ENCODE assay signal across 8 cellular contexts in the genomic region with DNA sequence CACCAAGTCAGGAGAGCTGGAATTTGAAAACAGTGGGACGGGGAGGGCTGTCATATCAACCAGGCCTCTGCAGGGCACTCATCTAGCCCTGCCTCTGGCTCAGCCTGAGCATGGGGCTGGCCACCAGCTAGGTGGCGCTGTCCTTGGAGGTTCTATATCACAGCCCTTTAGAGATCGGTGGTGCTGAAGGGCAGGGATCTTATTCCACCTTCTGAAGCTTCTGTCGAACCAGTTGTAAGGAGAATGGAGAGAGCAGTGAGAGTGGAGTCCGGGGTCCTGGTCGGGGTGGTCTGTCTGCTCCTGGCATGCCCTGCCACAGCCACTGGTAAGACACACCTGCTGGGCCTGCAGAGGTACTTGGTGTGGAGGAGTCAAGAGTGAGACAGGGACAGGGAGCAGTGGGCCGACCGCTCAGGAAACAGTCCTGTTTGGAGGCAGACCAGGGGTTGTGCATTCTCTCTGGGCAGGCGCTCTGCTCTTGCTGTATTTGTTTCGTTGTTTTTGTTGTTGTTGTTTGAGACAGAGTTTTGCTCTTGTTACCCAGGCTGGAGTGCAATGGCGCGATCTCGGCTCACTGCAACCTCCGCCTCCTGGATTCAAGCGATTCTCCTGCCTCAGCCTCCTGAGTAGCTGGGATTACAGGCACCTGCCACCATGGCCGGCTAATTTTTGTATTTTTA. TPM values are rescaled to one million over a fixed set of nuclear protein-coding genes. Genes with fewer than 3 reads are reported as not detected.
A peak's percentile ranks its signal among the peaks of the same experiment; 100 is the strongest.
DNase-seq lines count a peak whose midpoint lies in the region; ATAC-seq and TF ChIP-seq lines count a peak whose summit lies in the region.

A gene with protein sequence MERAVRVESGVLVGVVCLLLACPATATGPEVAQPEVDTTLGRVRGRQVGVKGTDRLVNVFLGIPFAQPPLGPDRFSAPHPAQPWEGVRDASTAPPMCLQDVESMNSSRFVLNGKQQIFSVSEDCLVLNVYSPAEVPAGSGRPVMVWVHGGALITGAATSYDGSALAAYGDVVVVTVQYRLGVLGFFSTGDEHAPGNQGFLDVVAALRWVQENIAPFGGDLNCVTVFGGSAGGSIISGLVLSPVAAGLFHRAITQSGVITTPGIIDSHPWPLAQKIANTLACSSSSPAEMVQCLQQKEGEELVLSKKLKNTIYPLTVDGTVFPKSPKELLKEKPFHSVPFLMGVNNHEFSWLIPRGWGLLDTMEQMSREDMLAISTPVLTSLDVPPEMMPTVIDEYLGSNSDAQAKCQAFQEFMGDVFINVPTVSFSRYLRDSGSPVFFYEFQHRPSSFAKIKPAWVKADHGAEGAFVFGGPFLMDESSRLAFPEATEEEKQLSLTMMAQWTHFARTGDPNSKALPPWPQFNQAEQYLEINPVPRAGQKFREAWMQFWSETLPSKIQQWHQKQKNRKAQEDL (plus strand): TSS at position 202 of the 680 bp plus-strand sequence. CDS start 42 bp downstream, at position 244.

- H3K27me3 Mint-ChIP-seq in WTC11 (ENCODE audit: low read depth), result peaks cover 8% of the 10 kb centered on the region; the same call in 1 of the 2 replicates

- no peak within 1 kb of the TSS for H3K4ac ChIP-seq in mesenchymal stem cell (ENCODE audit: low read depth in 1 of 2, low read length in 2 of 2)

- no peaks in the 10 kb centered on the region for H3K9me3 Mint-ChIP-seq in WTC11

- H3K27ac ChIP-seq in ectodermal cell (ENCODE audit: insufficient read depth, low read depth, low read length, poor library complexity, severe bottlenecking) (no peak within 1 kb of the TSS), mesenchymal stem cell (ENCODE audit: low read length, poor library complexity, severe bottlenecking) (no peak within 1 kb of the TSS)

- H2BK120ac ChIP-seq in mesenchymal stem cell (ENCODE audit: low read depth, low read length), result no peak within 1 kb of the TSS

- H2BK5ac ChIP-seq in mesenchymal stem cell (ENCODE audit: low read depth, low read length, poor library complexity, severe bottlenecking), result no peak within 1 kb of the TSS

- no peak within 1 kb of the TSS for H2AK5ac ChIP-seq in mesenchymal stem cell (ENCODE audit: low read length, severe bottlenecking)

- H3K4me3 ChIP-seq in ectodermal cell (ENCODE audit: insufficient read depth, low read depth, low read length) (peak within 1 kb of the TSS; percentile 36), mesenchymal stem cell (ENCODE audit: insufficient read depth in 1 of 2, low read depth in 1 of 2, low read length in 2 of 2) (no peak within 1 kb of the TSS)

- POLR2A ChIA-PET in WTC11 (lab: Charles Lee), result interaction anchor here (0.5 to 1.2 kb wide), 3 partner anchors 8 to 286 kb away, joined by 3 to 4 read pairs (median 4); a partner anchor contains a TSS

- H3K36me3 Mint-ChIP-seq in WTC11, result no peaks in the 10 kb centered on the region

- peak; percentile 72 for TF ChIP-seq CTCF in WTC11 (IDR thresholded peaks at IDR 0.05)

- H3K4me3 Mint-ChIP-seq in WTC11, result peak within 1 kb of the TSS; percentile 66

- no peak within 1 kb of the TSS for H2BK15ac ChIP-seq in mesenchymal stem cell (ENCODE audit: low read depth, poor library complexity, severe bottlenecking)

- no peak within 1 kb of the TSS for H3K14ac ChIP-seq in mesenchymal stem cell (ENCODE audit: low read length in 2 of 2)

- no peak within 1 kb of the TSS for H2AFZ ChIP-seq in mesenchymal stem cell (ENCODE audit: low read depth, low read length)

- DNase-seq in SIG-M5 treated with dmso at 0.1 percent for 504 hours (lab: John Stamatoyannopoulos, UW; ENCODE audit: unreplicated experiment) (peak; percentile 55), SIG-M5 (lab: John Stamatoyannopoulos, UW) (no peak), NCI-H2196 treated with DMSO at 0.1 percent for 48 hours (lab: John Stamatoyannopoulos, UW; ENCODE audit: unreplicated experiment) (peak; percentile 51), WTC11 (ENCODE audit: low spot score) (peak; percentile 91), mesenchymal stem cell (peak; percentile 74)
- DNase-seq in stimulated activated naive CD4-positive, alpha-beta T cell (lab: John Stamatoyannopoulos, UW), result peak in 5 of 6 experiments; percentile 8 to 30 (median 15)

- H3K18ac ChIP-seq in mesenchymal stem cell (ENCODE audit: low read depth in 1 of 2, low read length in 2 of 2), result no peak within 1 kb of the TSS

- no peak within 1 kb of the TSS for H4K8ac ChIP-seq in mesenchymal stem cell (ENCODE audit: low read length)

- H3K4me1 Mint-ChIP-seq in WTC11, result peaks cover 9% of the 10 kb centered on the region

- H3K36me3 ChIP-seq in ectodermal cell (ENCODE audit: control insufficient read depth, insufficient read depth, low read length) (no peaks in the 10 kb centered on the region), mesenchymal stem cell (ENCODE audit: control insufficient read depth in 1 of 2, insufficient read depth in 2 of 2, low read depth in 1 of 2, low read length in 2 of 2) (no peaks in the 10 kb centered on the region)

- no peak within 1 kb of the TSS for H2BK12ac ChIP-seq in mesenchymal stem cell (ENCODE audit: low read length in 2 of 2)

- H3K4me1 ChIP-seq in ectodermal cell (ENCODE audit: control insufficient read depth, insufficient read depth, low read length) (no peaks in the 10 kb centered on the region), mesenchymal stem cell (ENCODE audit: control insufficient read depth, insufficient read depth, low read depth, low read length) (no peaks in the 10 kb centered on the region)

- no peaks in the 10 kb centered on the region for H3K9me3 ChIP-seq in ectodermal cell (ENCODE audit: control insufficient read depth, low read length)
- no peaks in the 10 kb centered on the region for H3K9me3 ChIP-seq in mesenchymal stem cell (ENCODE audit: control insufficient read depth, low read length)

- H4K91ac ChIP-seq in mesenchymal stem cell (ENCODE audit: low read length), result no peak within 1 kb of the TSS

- H3K79me1 ChIP-seq in mesenchymal stem cell (replicated peaks; ENCODE audit: low read length, poor library complexity, severe bottlenecking), result no peaks in the 10 kb centered on the region

- no peak within 1 kb of the TSS for H3K9ac ChIP-seq in mesenchymal stem cell (ENCODE audit: low read length)

- peak within 1 kb of the TSS; percentile 56 for H3K27ac Mint-ChIP-seq in WTC11

- CTCF ChIA-PET in WTC11 (lab: Charles Lee), result interaction anchor here (0.6 to 5.3 kb wide), 73 partner anchors 9 to 560 kb away, joined by 3 to 51 read pairs (median 5); a partner anchor contains a TSS

- peak; percentile 74 for ATAC-seq in HG02884 (IDR thresholded peaks at IDR 0.05; ENCODE audit: unreplicated experiment)
- ATAC-seq in WTC11, result peak; percentile 100

- H3K4me2 ChIP-seq in mesenchymal stem cell (ENCODE audit: low read length, poor library complexity, severe bottlenecking), result no peak within 1 kb of the TSS

- H3K27me3 ChIP-seq in ectodermal cell (ENCODE audit: control insufficient read depth, insufficient read depth, low read length, poor library complexity, severe bottlenecking), result no peaks in the 10 kb centered on the region
- peaks cover 24 to 31% of the 10 kb centered on the region in 2 experiments for H3K27me3 ChIP-seq in mesenchymal stem cell (ENCODE audit: control insufficient read depth in 1 of 2, insufficient read depth in 1 of 2, low read length in 2 of 2)

- H3K23ac ChIP-seq in mesenchymal stem cell (ENCODE audit: low read length in 2 of 2), result no peak within 1 kb of the TSS

- WGBS in ectodermal cell, 2 experiments, result 61 to 62% methylated on average over 16 of the region's 16 CpGs
- WGBS in mesenchymal stem cell, result 66% methylated on average over 16 of the region's 16 CpGs

TF ChIP-seq in WTC11, 78 proteins besides CTCF, POLR2A, EP300 and RAD21:
- TF ChIP-seq FOXK1 (CRISPR knock-in tag; IDR thresholded peaks at IDR 0.05), result 0 out of 2 replicates have a peak, but pooled peaks have one; percentile 23
- TF ChIP-seq, protein P1, sequence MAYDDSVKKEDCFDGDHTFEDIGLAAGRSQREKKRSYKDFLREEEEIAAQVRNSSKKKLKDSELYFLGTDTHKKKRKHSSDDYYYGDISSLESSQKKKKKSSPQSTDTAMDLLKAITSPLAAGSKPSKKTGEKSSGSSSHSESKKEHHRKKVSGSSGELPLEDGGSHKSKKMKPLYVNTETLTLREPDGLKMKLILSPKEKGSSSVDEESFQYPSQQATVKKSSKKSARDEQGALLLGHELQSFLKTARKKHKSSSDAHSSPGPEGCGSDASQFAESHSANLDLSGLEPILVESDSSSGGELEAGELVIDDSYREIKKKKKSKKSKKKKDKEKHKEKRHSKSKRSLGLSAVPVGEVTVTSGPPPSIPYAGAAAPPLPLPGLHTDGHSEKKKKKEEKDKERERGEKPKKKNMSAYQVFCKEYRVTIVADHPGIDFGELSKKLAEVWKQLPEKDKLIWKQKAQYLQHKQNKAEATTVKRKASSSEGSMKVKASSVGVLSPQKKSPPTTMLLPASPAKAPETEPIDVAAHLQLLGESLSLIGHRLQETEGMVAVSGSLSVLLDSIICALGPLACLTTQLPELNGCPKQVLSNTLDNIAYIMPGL (CRISPR knock-in tag; IDR thresholded peaks at IDR 0.05), result peak; percentile 51; the same call in 1 of the 2 replicates
- TF ChIP-seq, protein P2, sequence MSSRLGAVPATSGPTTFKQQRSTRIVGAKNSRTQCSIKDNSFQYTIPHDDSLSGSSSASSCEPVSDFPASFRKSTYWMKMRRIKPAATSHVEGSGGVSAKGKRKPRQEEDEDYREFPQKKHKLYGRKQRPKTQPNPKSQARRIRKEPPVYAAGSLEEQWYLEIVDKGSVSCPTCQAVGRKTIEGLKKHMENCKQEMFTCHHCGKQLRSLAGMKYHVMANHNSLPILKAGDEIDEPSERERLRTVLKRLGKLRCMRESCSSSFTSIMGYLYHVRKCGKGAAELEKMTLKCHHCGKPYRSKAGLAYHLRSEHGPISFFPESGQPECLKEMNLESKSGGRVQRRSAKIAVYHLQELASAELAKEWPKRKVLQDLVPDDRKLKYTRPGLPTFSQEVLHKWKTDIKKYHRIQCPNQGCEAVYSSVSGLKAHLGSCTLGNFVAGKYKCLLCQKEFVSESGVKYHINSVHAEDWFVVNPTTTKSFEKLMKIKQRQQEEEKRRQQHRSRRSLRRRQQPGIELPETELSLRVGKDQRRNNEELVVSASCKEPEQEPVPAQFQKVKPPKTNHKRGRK (CRISPR knock-in tag; IDR thresholded peaks at IDR 0.05; ENCODE audit: borderline replicate concordance), result 0 out of 2 replicates have a peak, but pooled peaks have one; percentile 69
- no peak for TF ChIP-seq RELA (CRISPR knock-in tag; IDR thresholded peaks at IDR 0.05; ENCODE audit: borderline replicate concordance)

RNA-seq across cellular contexts. Expression of the gene that starts here (rescaled TPM):
- total RNA-seq in WTC11 (2021), result 3.3 to 6.0 TPM (median 5.7 TPM) in 3 replicates
- 12.7 TPM for polyA plus RNA-seq in ectodermal cell (2013, experiment 1 of 4)
- 10.5 TPM for polyA plus RNA-seq in ectodermal cell (2013, experiment 2 of 4)
- polyA plus RNA-seq in ectodermal cell (2013, experiment 3 of 4), result 10.8 TPM
- 8.7 TPM for polyA plus RNA-seq in ectodermal cell (2013, experiment 4 of 4)
- polyA plus RNA-seq in mesenchymal stem cell (2013, experiment 1 of 2), result 0.07 TPM
- 0.01 TPM for polyA plus RNA-seq in mesenchymal stem cell (2013, experiment 2 of 2)
